ENCODE assay signal across 1 cellular context in genomic region chr12:65051196-65051595, GRCh38.
TF ChIP-seq lines count a peak whose summit lies in the region.

No MANE protein-coding gene starts in this region.

TF ChIP-seq in GM23338, 12 proteins besides CTCF, POLR2A, EP300 and RAD21:
- TF ChIP-seq, protein P1, sequence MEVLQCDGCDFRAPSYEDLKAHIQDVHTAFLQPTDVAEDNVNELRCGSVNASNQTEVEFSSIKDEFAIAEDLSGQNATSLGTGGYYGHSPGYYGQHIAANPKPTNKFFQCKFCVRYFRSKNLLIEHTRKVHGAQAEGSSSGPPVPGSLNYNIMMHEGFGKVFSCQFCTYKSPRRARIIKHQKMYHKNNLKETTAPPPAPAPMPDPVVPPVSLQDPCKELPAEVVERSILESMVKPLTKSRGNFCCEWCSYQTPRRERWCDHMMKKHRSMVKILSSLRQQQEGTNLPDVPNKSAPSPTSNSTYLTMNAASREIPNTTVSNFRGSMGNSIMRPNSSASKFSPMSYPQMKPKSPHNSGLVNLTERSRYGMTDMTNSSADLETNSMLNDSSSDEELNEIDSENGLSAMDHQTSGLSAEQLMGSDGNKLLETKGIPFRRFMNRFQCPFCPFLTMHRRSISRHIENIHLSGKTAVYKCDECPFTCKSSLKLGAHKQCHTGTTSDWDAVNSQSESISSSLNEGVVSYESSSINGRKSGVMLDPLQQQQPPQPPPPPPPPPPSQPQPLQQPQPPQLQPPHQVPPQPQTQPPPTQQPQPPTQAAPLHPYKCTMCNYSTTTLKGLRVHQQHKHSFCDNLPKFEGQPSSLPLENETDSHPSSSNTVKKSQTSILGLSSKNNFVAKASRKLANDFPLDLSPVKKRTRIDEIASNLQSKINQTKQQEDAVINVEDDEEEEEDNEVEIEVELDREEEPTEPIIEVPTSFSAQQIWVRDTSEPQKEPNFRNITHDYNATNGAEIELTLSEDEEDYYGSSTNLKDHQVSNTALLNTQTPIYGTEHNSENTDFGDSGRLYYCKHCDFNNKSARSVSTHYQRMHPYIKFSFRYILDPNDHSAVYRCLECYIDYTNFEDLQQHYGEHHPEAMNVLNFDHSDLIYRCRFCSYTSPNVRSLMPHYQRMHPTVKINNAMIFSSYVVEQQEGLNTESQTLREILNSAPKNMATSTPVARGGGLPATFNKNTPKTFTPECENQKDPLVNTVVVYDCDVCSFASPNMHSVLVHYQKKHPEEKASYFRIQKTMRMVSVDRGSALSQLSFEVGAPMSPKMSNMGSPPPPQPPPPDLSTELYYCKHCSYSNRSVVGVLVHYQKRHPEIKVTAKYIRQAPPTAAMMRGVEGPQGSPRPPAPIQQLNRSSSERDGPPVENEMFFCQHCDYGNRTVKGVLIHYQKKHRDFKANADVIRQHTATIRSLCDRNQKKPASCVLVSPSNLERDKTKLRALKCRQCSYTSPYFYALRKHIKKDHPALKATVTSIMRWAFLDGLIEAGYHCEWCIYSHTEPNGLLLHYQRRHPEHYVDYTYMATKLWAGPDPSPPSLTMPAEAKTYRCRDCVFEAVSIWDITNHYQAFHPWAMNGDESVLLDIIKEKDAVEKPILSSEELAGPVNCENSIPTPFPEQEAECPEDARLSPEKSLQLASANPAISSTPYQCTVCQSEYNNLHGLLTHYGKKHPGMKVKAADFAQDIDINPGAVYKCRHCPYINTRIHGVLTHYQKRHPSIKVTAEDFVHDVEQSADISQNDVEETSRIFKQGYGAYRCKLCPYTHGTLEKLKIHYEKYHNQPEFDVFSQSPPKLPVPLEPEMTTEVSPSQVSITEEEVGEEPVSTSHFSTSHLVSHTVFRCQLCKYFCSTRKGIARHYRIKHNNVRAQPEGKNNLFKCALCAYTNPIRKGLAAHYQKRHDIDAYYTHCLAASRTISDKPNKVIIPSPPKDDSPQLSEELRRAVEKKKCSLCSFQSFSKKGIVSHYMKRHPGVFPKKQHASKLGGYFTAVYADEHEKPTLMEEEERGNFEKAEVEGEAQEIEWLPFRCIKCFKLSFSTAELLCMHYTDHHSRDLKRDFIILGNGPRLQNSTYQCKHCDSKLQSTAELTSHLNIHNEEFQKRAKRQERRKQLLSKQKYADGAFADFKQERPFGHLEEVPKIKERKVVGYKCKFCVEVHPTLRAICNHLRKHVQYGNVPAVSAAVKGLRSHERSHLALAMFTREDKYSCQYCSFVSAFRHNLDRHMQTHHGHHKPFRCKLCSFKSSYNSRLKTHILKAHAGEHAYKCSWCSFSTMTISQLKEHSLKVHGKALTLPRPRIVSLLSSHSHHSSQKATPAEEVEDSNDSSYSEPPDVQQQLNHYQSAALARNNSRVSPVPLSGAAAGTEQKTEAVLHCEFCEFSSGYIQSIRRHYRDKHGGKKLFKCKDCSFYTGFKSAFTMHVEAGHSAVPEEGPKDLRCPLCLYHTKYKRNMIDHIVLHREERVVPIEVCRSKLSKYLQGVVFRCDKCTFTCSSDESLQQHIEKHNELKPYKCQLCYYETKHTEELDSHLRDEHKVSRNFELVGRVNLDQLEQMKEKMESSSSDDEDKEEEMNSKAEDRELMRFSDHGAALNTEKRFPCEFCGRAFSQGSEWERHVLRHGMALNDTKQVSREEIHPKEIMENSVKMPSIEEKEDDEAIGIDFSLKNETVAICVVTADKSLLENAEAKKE (CRISPR knock-in tag; IDR thresholded peaks at IDR 0.05): no peak
- TF ChIP-seq POLR2AphosphoS5 (IDR thresholded peaks at IDR 0.05; ENCODE audit: low read depth): no peak
- no peak for TF ChIP-seq NANOG (IDR thresholded peaks at IDR 0.05; ENCODE audit: borderline replicate concordance)
- TF ChIP-seq, protein P2, sequence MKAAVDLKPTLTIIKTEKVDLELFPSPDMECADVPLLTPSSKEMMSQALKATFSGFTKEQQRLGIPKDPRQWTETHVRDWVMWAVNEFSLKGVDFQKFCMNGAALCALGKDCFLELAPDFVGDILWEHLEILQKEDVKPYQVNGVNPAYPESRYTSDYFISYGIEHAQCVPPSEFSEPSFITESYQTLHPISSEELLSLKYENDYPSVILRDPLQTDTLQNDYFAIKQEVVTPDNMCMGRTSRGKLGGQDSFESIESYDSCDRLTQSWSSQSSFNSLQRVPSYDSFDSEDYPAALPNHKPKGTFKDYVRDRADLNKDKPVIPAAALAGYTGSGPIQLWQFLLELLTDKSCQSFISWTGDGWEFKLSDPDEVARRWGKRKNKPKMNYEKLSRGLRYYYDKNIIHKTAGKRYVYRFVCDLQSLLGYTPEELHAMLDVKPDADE (IDR thresholded peaks at IDR 0.05): no peak
